26 cellular contexts compared by ENCODE assay signal in the genomic region with DNA sequence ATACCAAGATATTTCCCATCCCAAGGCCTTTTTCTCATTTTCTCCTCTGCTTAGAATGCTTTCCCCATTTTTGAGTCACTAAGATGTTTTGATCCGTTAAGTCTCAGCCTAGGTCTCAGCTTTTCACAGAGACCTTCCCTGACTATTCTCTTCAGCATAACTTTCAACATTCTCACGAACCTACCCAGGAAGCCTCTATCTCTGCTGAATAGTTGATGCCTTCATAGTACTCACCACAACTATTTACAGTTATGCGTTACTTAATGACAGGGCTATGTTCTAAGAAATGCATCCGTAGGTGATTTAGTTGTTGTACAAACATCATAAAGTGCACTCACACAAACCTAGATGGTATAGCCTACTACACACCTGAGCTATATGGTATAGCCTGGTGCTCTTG.
A peak's percentile ranks its signal among the peaks of the same experiment; 100 is the strongest.
DNase-seq lines count a peak whose midpoint lies in the region; ATAC-seq, FAIRE-seq and TF ChIP-seq lines count a peak whose summit lies in the region.
"Had no signal": no experiment of that assay in that cellular context is flagged by ENCODE, and none has a peak within 500 bp of the region (broad histone marks: within the 10 kb centered on the region; RNA-seq: fewer than 3 reads in every experiment).

No MANE protein-coding gene starts in this region.

- CTCF ChIA-PET in mammary epithelial cell (lab: Charles Lee; ENCODE audit: low non-redundant PET), result no interaction called here

- no peaks in the 10 kb centered on the region for H3K9me3 Mint-ChIP-seq in astrocyte (ENCODE audit: unreplicated experiment)
- H3K9me3 Mint-ChIP-seq: CD8-positive, alpha-beta memory T cell had no signal

- TF ChIP-seq CTCF in mammary epithelial cell (conservative IDR thresholded peaks at IDR 0.05 in 1 of 2, IDR thresholded peaks at IDR 0.05 in 1 of 2; ENCODE audit: extremely low read depth in 1 of 2, insufficient read depth in 1 of 2, low read depth in 1 of 2, low read length in 2 of 2) (no peak), breast epithelium (IDR thresholded peaks at IDR 0.05) (no peak), astrocyte (IDR thresholded peaks at IDR 0.05; ENCODE audit: insufficient read depth, low read depth, low read length) (no peak), fibroblast of villous mesenchyme (IDR thresholded peaks at IDR 0.05; ENCODE audit: insufficient read depth, low read depth, low read length) (no peak)

- H3K27ac ChIP-seq in mammary epithelial cell (ENCODE audit: insufficient read depth, low read depth, low read length), result no peak overlapping the region
- no peak overlapping the region for H3K27ac ChIP-seq in breast epithelium
- peak overlapping the region; percentile 46 for H3K27ac ChIP-seq in astrocyte (ENCODE audit: low read depth, low read length)
- H3K27ac ChIP-seq: 22Rv1, C4-2B had no signal

- DNase-seq in mammary epithelial cell (peak; percentile 2), breast epithelium (ENCODE audit: low spot score in 2 of 2) (no peak), astrocyte (ENCODE audit: low read depth) (peak; percentile 79), fibroblast of villous mesenchyme (ENCODE audit: low read depth) (peak; percentile 43), urothelium cell line (ENCODE audit: low spot score) (no peak), DMS153 treated with DMSO at 0.1 percent for 48 hours (lab: John Stamatoyannopoulos, UW; ENCODE audit: unreplicated experiment) (no peak), NCI-H1092 treated with DMSO at 0.1 percent for 48 hours (lab: John Stamatoyannopoulos, UW) (no peak)
- DNase-seq: ACHN; Calu3; CD8-positive, alpha-beta memory T cell; DMS153; Kasumi-1; MG63; NCI-H1048; NCI-H1436 treated with DMSO at 0.1 percent for 48 hours; NCI-H1930; NCI-H2227 treated with DMSO at 0.1 percent for 48 hours; NCI-H510A treated with DMSO at 0.1 percent for 48 hours; NCI-H748 treated with DMSO at 0.1 percent for 48 hours; SIG-M5 had no signal

- H3K4me3 ChIP-seq in mammary epithelial cell (replicated peaks in 1 of 3; ENCODE audit: insufficient read depth in 1 of 3, low read depth in 2 of 3, low read length in 3 of 3), result no peak overlapping the region
- no peak overlapping the region for H3K4me3 ChIP-seq in breast epithelium
- H3K4me3 ChIP-seq in astrocyte (ENCODE audit: insufficient read depth, low read depth, low read length), result no peak overlapping the region
- no peak overlapping the region for H3K4me3 ChIP-seq in fibroblast of villous mesenchyme (ENCODE audit: low read depth, low read length)
- H3K4me3 ChIP-seq: MG63 had no signal

- H3K4me3 Mint-ChIP-seq in astrocyte (ENCODE audit: unreplicated experiment), result no peak overlapping the region
- H3K4me3 Mint-ChIP-seq: CD8-positive, alpha-beta memory T cell had no signal

- H4K20me1 ChIP-seq in mammary epithelial cell (ENCODE audit: insufficient read depth, low read length), result no peaks in the 10 kb centered on the region
- H4K20me1 ChIP-seq in astrocyte (ENCODE audit: insufficient read depth, low read length), result no peaks in the 10 kb centered on the region

- in situ Hi-C loops in mammary epithelial cell (cut with MboI; ENCODE audit: low sequenced_read_pairs in 2 of 2), result loop anchor here in 1 of 2 donors (10.0 kb wide), 1 partner anchor 215 kb away; no protein-coding TSS in a partner anchor

- H3K27ac Mint-ChIP-seq in astrocyte (ENCODE audit: unreplicated experiment), result peak overlapping the region; percentile 27
- H3K27ac Mint-ChIP-seq: CD8-positive, alpha-beta memory T cell had no signal

- H3K4me1 ChIP-seq in mammary epithelial cell (ENCODE audit: insufficient read depth, low read length) (no peaks in the 10 kb centered on the region), breast epithelium (no peaks in the 10 kb centered on the region), astrocyte (ENCODE audit: insufficient read depth, low read length) (no peaks in the 10 kb centered on the region)

- no peak for ATAC-seq in HG02870 (IDR thresholded peaks at IDR 0.05; ENCODE audit: unreplicated experiment)
- ATAC-seq: Panc1 had no signal

- 79% methylated on average over 4 of the region's 4 CpGs for WGBS in mammary epithelial cell (ENCODE audit: low coverage, missing lambda C conversion rate)

- H3K36me3 ChIP-seq in mammary epithelial cell (ENCODE audit: insufficient read depth, low read length), result no peaks in the 10 kb centered on the region
- H3K36me3 ChIP-seq in breast epithelium, result no peaks in the 10 kb centered on the region
- no peaks in the 10 kb centered on the region for H3K36me3 ChIP-seq in astrocyte (ENCODE audit: insufficient read depth, low read length)
- H3K36me3 ChIP-seq: MG63 had no signal

- peaks cover 1% of the 10 kb centered on the region for H3K27me3 Mint-ChIP-seq in astrocyte (ENCODE audit: low read depth, unreplicated experiment)

- H3K4me2 ChIP-seq in mammary epithelial cell (ENCODE audit: insufficient read depth, low read depth, low read length) (no peak overlapping the region), astrocyte (ENCODE audit: low read length) (no peak overlapping the region)

- H3K9ac ChIP-seq in mammary epithelial cell (ENCODE audit: insufficient read depth, low read length) (no peak overlapping the region), astrocyte (ENCODE audit: low read length) (no peak overlapping the region)

- TF ChIP-seq POLR2A in breast epithelium (IDR thresholded peaks at IDR 0.05), result no peak

- FAIRE-seq in astrocyte (lab: Jason Lieb, UNC) (no peak), urothelium cell line (lab: Jason Lieb, UNC) (peak; percentile 37)
- FAIRE-seq: GM19239, H1 had no signal

- dilution Hi-C loops in mammary epithelial cell (cut with HindIII; ENCODE audit: low sequenced_read_pairs), result no loop called here

- H3K4me1 Mint-ChIP-seq in astrocyte (ENCODE audit: low read depth, unreplicated experiment), result peaks cover 7% of the 10 kb centered on the region

- H3K36me3 Mint-ChIP-seq in astrocyte (ENCODE audit: low read depth, unreplicated experiment), result no peaks in the 10 kb centered on the region
- H3K36me3 Mint-ChIP-seq: CD8-positive, alpha-beta memory T cell had no signal

- intact Hi-C loops in mammary epithelial cell (cut with micrococcal nuclease), result no loop called here
- intact Hi-C loops in breast epithelium (cut with DNase I; ENCODE audit: low total_unique reads), result no loop called here

- H3K27me3 ChIP-seq in mammary epithelial cell (ENCODE audit: insufficient read depth, low read length), result no peaks in the 10 kb centered on the region
- no peaks in the 10 kb centered on the region for H3K27me3 ChIP-seq in breast epithelium
- no peaks in the 10 kb centered on the region for H3K27me3 ChIP-seq in astrocyte (ENCODE audit: insufficient read depth, low read length)
- H3K27me3 ChIP-seq: MG63 had no signal

- H3K79me2 ChIP-seq in mammary epithelial cell (ENCODE audit: insufficient read depth, low read length) (no peaks in the 10 kb centered on the region), astrocyte (ENCODE audit: insufficient read depth, low read length) (no peaks in the 10 kb centered on the region)

- H2AFZ ChIP-seq in mammary epithelial cell (ENCODE audit: low read depth, low read length) (no peak overlapping the region), astrocyte (ENCODE audit: low read depth, low read length) (no peak overlapping the region)

- H3K9me3 ChIP-seq in mammary epithelial cell (replicated peaks; ENCODE audit: insufficient read depth, low read length) (no peaks in the 10 kb centered on the region), breast epithelium (no peaks in the 10 kb centered on the region), astrocyte (ENCODE audit: insufficient read depth, low read depth, low read length) (no peaks in the 10 kb centered on the region)
- H3K9me3 ChIP-seq: MG63 had no signal

- BruUV-seq in mammary epithelial cell (replicated peaks; lab: Mats Ljungman, UMichigan), result no TSS peak

Comparison
In these comparisons a context has a peak if more than half of its experiments do, and no peak if none do; other contexts are left out.
1. DNase-seq: peak in mammary epithelial cell (single experiment), astrocyte (single experiment) and fibroblast of villous mesenchyme (single experiment); none in breast epithelium (0 of 2), urothelium cell line (single experiment), DMS153 treated with DMSO at 0.1 percent for 48 hours (single experiment) and NCI-H1092 treated with DMSO at 0.1 percent for 48 hours (single experiment).